Comparison of ENCODE assay signal across 12 cellular contexts in the genomic region with DNA sequence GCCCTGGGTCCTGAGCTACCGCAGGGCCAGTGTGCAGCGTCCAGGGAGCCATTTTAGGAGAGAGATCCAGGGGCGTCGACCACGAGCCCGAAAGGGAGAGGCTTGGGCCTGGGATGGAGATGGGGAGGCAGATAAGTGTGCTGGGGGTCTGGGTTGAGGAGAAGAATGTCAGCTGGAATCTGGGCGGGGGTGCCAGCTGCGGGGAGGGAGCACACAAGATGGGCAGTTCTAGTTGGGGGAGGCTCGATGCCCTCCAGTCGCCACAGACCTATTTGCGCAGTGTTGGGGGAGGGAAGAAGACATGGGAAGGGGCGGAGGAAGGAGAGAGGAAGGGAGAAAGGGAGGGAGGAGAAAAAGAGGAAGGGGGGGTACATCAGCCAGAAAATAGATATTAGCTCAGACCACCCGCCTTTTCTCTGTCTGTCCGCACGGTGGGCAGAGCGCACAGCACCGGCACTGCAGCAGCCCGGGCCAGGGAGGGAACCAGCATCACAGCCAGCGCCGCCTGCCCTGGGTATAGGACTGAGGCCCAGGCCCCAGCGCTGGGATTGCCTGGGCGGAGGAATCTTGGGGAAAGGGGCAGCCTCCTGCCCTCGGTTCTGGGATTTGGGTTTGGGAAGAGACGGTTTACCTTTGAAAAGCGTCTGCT. TPM values are rescaled to one million over a fixed set of nuclear protein-coding genes. Genes with fewer than 3 reads are reported as not detected.
DNase-seq lines count a peak whose midpoint lies in the region; ATAC-seq, FAIRE-seq and TF ChIP-seq lines count a peak whose summit lies in the region.
"Had no signal": no experiment of that assay in that cellular context is flagged by ENCODE, and none has a peak within 500 bp of the region (broad histone marks: within the 10 kb centered on the region; RNA-seq: fewer than 3 reads in every experiment).

No MANE protein-coding gene starts in this region.

- no TSS peak for BruUV-seq in HepG2 (replicated peaks; lab: Mats Ljungman, UMichigan)

- H3K9ac ChIP-seq in HepG2 (ENCODE audit: insufficient read depth, low read depth, low read length): no peak overlapping the region
- no peak overlapping the region for H3K9ac ChIP-seq in Karpas-422 (ENCODE audit: low read length)

- TF ChIP-seq EP300 in HepG2 (IDR thresholded peaks at IDR 0.05; ENCODE audit: low read depth in 2 of 2, low read length in 2 of 2): no peak
- no peak for TF ChIP-seq EP300 in HepG2 (CRISPR knock-in tag; IDR thresholded peaks at IDR 0.05; ENCODE audit: borderline replicate concordance)

- H3K27me3 ChIP-seq in HepG2 (ENCODE audit: control insufficient read depth in 1 of 2, insufficient read depth in 2 of 2, low read length in 2 of 2) (peaks cover 33 to 90% of the 10 kb centered on the region in 2 experiments), right lobe of liver (peaks cover 34 to 88% of the 10 kb centered on the region in 2 donors), uterus (peaks cover 4 to 6% of the 10 kb centered on the region in 2 donors), Karpas-422 (ENCODE audit: low read length) (no peaks in the 10 kb centered on the region)

- H3K36me3 ChIP-seq in HepG2 (replicated peaks in 1 of 2; ENCODE audit: control insufficient read depth in 1 of 2, insufficient read depth in 2 of 2, low read length in 2 of 2) (no peaks in the 10 kb centered on the region), right lobe of liver (no peaks in the 10 kb centered on the region), uterus (no peaks in the 10 kb centered on the region), Karpas-422 (ENCODE audit: insufficient read depth, low read length) (no peaks in the 10 kb centered on the region)
- H3K36me3 ChIP-seq: Peyer's patch had no signal

- TF ChIP-seq CTCF in HepG2 (CRISPR knock-in tag; IDR thresholded peaks at IDR 0.05) (no peak), right lobe of liver (IDR thresholded peaks at IDR 0.05) (no peak), mesothelial cell of epicardium (IDR thresholded peaks at IDR 0.05; ENCODE audit: unreplicated experiment) (no peak), uterus (IDR thresholded peaks at IDR 0.05) (no peak)

- H3K36me3 Mint-ChIP-seq in T-helper 17 cell (ENCODE audit: low read depth) (peaks cover 5% of the 10 kb centered on the region), mesothelial cell of epicardium (no peaks in the 10 kb centered on the region)

- CTCF ChIA-PET in HepG2 (lab: Yijun Ruan, JAX; ENCODE audit: low intra/inter-chr PET ratio, low total read pairs): no interaction called here

- no peak overlapping the region for H2AFZ ChIP-seq in HepG2 (ENCODE audit: low read length)
- no peak overlapping the region for H2AFZ ChIP-seq in Karpas-422 (ENCODE audit: low read length)

- ATAC-seq in HepG2 (peak; percentile 9; the same call in 2 of the 3 replicates), right lobe of liver (no peak), T-helper 17 cell (no peak), GM18870 (IDR thresholded peaks at IDR 0.05; ENCODE audit: unreplicated experiment) (no peak)

- no peaks in the 10 kb centered on the region for H3K9me3 ChIP-seq in HepG2 (ENCODE audit: low read length)
- no peaks in the 10 kb centered on the region for H3K9me3 ChIP-seq in right lobe of liver
- H3K9me3 ChIP-seq in T-helper 17 cell (ENCODE audit: control insufficient read depth, low read length, poor library complexity, severe bottlenecking): peaks cover 8% of the 10 kb centered on the region
- H3K9me3 ChIP-seq in uterus: no peaks in the 10 kb centered on the region
- no peaks in the 10 kb centered on the region for H3K9me3 ChIP-seq in Karpas-422 (ENCODE audit: low read length)

- DNase-seq in HepG2 (ENCODE audit: low spot score) (no peak), right lobe of liver (no peak), T-helper 17 cell (no peak), mesothelial cell of epicardium (ENCODE audit: low spot score in 2 of 2, unreplicated experiment in 2 of 2) (peak in 1 of 2 experiments; percentile 40), uterus (peak in 1 of 2 donors; percentile 64), cardiac septum (ENCODE audit: low spot score) (no peak), Karpas-422 (no peak)
- DNase-seq: NCI-H1436 treated with DMSO at 0.1 percent for 48 hours had no signal

- H3K4me2 ChIP-seq in HepG2 (ENCODE audit: low read depth, low read length) (no peak overlapping the region), Karpas-422 (ENCODE audit: low read depth, low read length, poor library complexity, severe bottlenecking) (no peak overlapping the region)

- H3K4me3 ChIP-seq in HepG2 (replicated peaks in 1 of 3; ENCODE audit: insufficient read depth in 1 of 3, low read depth in 2 of 3, low read length in 3 of 3): no peak overlapping the region
- H3K4me3 ChIP-seq in right lobe of liver: no peak overlapping the region
- peak overlapping the region; percentile 12 to 32 for H3K4me3 ChIP-seq in uterus
- no peak overlapping the region for H3K4me3 ChIP-seq in Karpas-422 (ENCODE audit: low read length)
- H3K4me3 ChIP-seq: Peyer's patch had no signal

- POLR2A ChIA-PET in HepG2 (lab: Yijun Ruan, JAX): no interaction called here

- H3K27ac ChIP-seq in HepG2 (ENCODE audit: extremely low read length, insufficient read depth, low read length) (no peak overlapping the region), right lobe of liver (no peak overlapping the region), uterus (peak overlapping the region; percentile 98 to 99), Karpas-422 (ENCODE audit: low read length) (no peak overlapping the region)
- H3K27ac ChIP-seq: Peyer's patch had no signal

- H3K4me1 Mint-ChIP-seq in T-helper 17 cell (peaks cover 11% of the 10 kb centered on the region), mesothelial cell of epicardium (peaks cover 21% of the 10 kb centered on the region)

- intact Hi-C loops in HepG2 (cut with micrococcal nuclease; ENCODE audit: unreplicated experiment) (no loop called here), right lobe of liver (cut with DNase I) (no loop called here), uterus (cut with DNase I; ENCODE audit: low total_unique reads) (no loop called here), cardiac septum (cut with DNase I) (no loop called here)

- TF ChIP-seq POLR2A in HepG2 (IDR thresholded peaks at IDR 0.05; ENCODE audit: insufficient read depth in 1 of 2, low read depth in 2 of 2, low read length in 2 of 2): no peak
- no peak for TF ChIP-seq POLR2A in right lobe of liver (IDR thresholded peaks at IDR 0.05)
- TF ChIP-seq POLR2A in uterus (IDR thresholded peaks at IDR 0.05): peak in 1 of 2 donors; percentile 11

- in situ Hi-C loops in HepG2 (cut with HindIII; ENCODE audit: extremely low pct_ligation_motif_present, low pct_unique_long_range_greater_than_20kb): loop anchor here (10.0 kb wide), 1 partner anchor 1070 kb away; no protein-coding TSS in a partner anchor

- H4K20me1 ChIP-seq in HepG2 (ENCODE audit: insufficient read depth, low read length): no peaks in the 10 kb centered on the region; the same call in 1 of the 2 replicates
- no peaks in the 10 kb centered on the region for H4K20me1 ChIP-seq in Karpas-422 (ENCODE audit: insufficient read depth, low read depth, low read length)

- no peak for TF ChIP-seq RAD21 in HepG2 (CRISPR knock-in tag; IDR thresholded peaks at IDR 0.05)

- H3K4me1 ChIP-seq in HepG2 (ENCODE audit: insufficient read depth, low read length) (no peaks in the 10 kb centered on the region), right lobe of liver (peaks cover 0 to 8% (median 0%) of the 10 kb centered on the region in 4 donors), uterus (peaks cover 0 to 10% of the 10 kb centered on the region in 2 donors), Karpas-422 (ENCODE audit: low read length) (no peaks in the 10 kb centered on the region)

- peak overlapping the region; percentile 1 for H3K27ac Mint-ChIP-seq in T-helper 17 cell
- H3K27ac Mint-ChIP-seq in mesothelial cell of epicardium: peak overlapping the region; percentile 16

- FAIRE-seq in HepG2 (lab: Jason Lieb, UNC): no peak

- H3K79me2 ChIP-seq in HepG2 (ENCODE audit: insufficient read depth, low read length) (no peaks in the 10 kb centered on the region), Karpas-422 (ENCODE audit: low read length) (no peaks in the 10 kb centered on the region)

- H3K9me2 ChIP-seq in Karpas-422 (replicated peaks; ENCODE audit: insufficient read depth, low read length): no peaks in the 10 kb centered on the region

- H3K4me3 Mint-ChIP-seq in T-helper 17 cell: no peak overlapping the region
- H3K4me3 Mint-ChIP-seq in mesothelial cell of epicardium: peak overlapping the region; percentile 59

- 27% methylated on average over 25 of the region's 25 CpGs for WGBS in HepG2 (ENCODE audit: low lambda C conversion rate)
- WGBS in right lobe of liver (ENCODE audit: insufficient coverage, low coverage, low lambda C conversion rate, missing lambda C conversion rate): 5% methylated on average over 13 of the region's 25 CpGs

- H3K9me3 Mint-ChIP-seq in mesothelial cell of epicardium: no peaks in the 10 kb centered on the region

- peaks cover 80% of the 10 kb centered on the region for H3K27me3 Mint-ChIP-seq in T-helper 17 cell
- peaks cover 90% of the 10 kb centered on the region for H3K27me3 Mint-ChIP-seq in mesothelial cell of epicardium (ENCODE audit: low read depth)

RNA-seq across cellular contexts. Expression of a gene that starts 1.9 kb away (rescaled TPM):
- not detected in 2 replicates for total RNA-seq in HepG2 (2016; rRNA removed; fragmentation: Illumina TruSeq; extraction: Trizol)
- not detected in 2 replicates for total RNA-seq in HepG2 (2016; cell fraction: cytosol; rRNA removed; fragmentation: Illumina TruSeq; extraction: Trizol; ENCODE audit: low read depth)
- not detected in 2 replicates for total RNA-seq in HepG2 (2016; cell fraction: insoluble cytoplasmic fraction; rRNA removed; fragmentation: Illumina TruSeq; extraction: Trizol)
- not detected in 2 replicates for total RNA-seq in HepG2 (2016; cell fraction: membrane; rRNA removed; fragmentation: Illumina TruSeq; extraction: Trizol)
- not detected in 2 replicates for total RNA-seq in HepG2 (2016; cell fraction: nucleus; rRNA removed; fragmentation: Illumina TruSeq; extraction: Trizol)
- polyA plus RNA-seq in HepG2 (2011; rRNA removed): not detected in 2 replicates
- not detected in 2 replicates for polyA plus RNA-seq in HepG2 (2011; cell fraction: cytosol; rRNA removed)
- not detected in 2 replicates for polyA plus RNA-seq in HepG2 (2011; cell fraction: nucleus; rRNA removed)
- not detected in 2 replicates for polyA plus RNA-seq in HepG2 (2012)
- polyA plus RNA-seq in HepG2 (2016; cell fraction: cytosol; fragmentation: Illumina TruSeq; extraction: Trizol; ENCODE audit: low read depth): not detected in 2 replicates
- polyA plus RNA-seq in HepG2 (2016; cell fraction: insoluble cytoplasmic fraction; fragmentation: Illumina TruSeq; extraction: Trizol; ENCODE audit: low read depth): not detected in 2 replicates
- not detected in 2 replicates for polyA plus RNA-seq in HepG2 (2016; cell fraction: membrane; fragmentation: Illumina TruSeq; extraction: Trizol; ENCODE audit: low read depth)
- polyA plus RNA-seq in HepG2 (2016; cell fraction: nucleus; fragmentation: Illumina TruSeq; extraction: Trizol; ENCODE audit: insufficient read depth, low read depth): not detected in 2 replicates
- 0.72 TPM in 1 of 2 replicates, not detected in the other for polyA minus RNA-seq in HepG2 (2011; rRNA and poly(A)+ RNA removed; ENCODE audit: low replicate concordance)
- polyA minus RNA-seq in HepG2 (2011; cell fraction: cytosol; rRNA and poly(A)+ RNA removed): not detected in 2 replicates
- not detected in 2 replicates for polyA minus RNA-seq in HepG2 (2011; cell fraction: nucleus; rRNA and poly(A)+ RNA removed)
- not detected for total RNA-seq in right lobe of liver
- not detected for total RNA-seq in T-helper 17 cell
- 1.9 to 3.0 TPM (median 2.2 TPM) in 3 replicates for total RNA-seq in mesothelial cell of epicardium
- total RNA-seq in uterus: 10 to 100 TPM in 1 of 4 donors, 1 to 10 TPM in 1, under 1 TPM in 1, not detected in 1; 0.88 to 34.6 (median 8.6) TPM
- total RNA-seq in cardiac septum: not detected
- not detected in 2 replicates for total RNA-seq in Karpas-422 (2014; rRNA removed; shearing (Covaris generic); ENCODE audit: low replicate concordance)
- total RNA-seq: mucosa of gallbladder, Peyer's patch had no signal

RNA-seq across cellular contexts. Expression of a gene that starts 5.6 kb away (rescaled TPM):
- total RNA-seq in HepG2 (2016; rRNA removed; fragmentation: Illumina TruSeq; extraction: Trizol) (not detected in 2 replicates), right lobe of liver (not detected), T-helper 17 cell (not detected), mesothelial cell of epicardium (0.27 to 0.40 TPM (median 0.27 TPM) in 3 replicates), uterus (under 1 TPM in 1 of 4 donors, not detected in 3; 0.76 TPM), cardiac septum (not detected)
- not detected in 2 replicates for total RNA-seq in HepG2 (2016; cell fraction: cytosol; rRNA removed; fragmentation: Illumina TruSeq; extraction: Trizol; ENCODE audit: low read depth)
- not detected in 2 replicates for total RNA-seq in HepG2 (2016; cell fraction: insoluble cytoplasmic fraction; rRNA removed; fragmentation: Illumina TruSeq; extraction: Trizol)
- total RNA-seq in HepG2 (2016; cell fraction: membrane; rRNA removed; fragmentation: Illumina TruSeq; extraction: Trizol): not detected in 2 replicates
- not detected in 2 replicates for total RNA-seq in HepG2 (2016; cell fraction: nucleus; rRNA removed; fragmentation: Illumina TruSeq; extraction: Trizol)
- polyA plus RNA-seq in HepG2 (2011; rRNA removed): not detected in 2 replicates
- not detected in 2 replicates for polyA plus RNA-seq in HepG2 (2011; cell fraction: cytosol; rRNA removed)
- not detected in 2 replicates for polyA plus RNA-seq in HepG2 (2011; cell fraction: nucleus; rRNA removed)
- polyA plus RNA-seq in HepG2 (2012): not detected in 2 replicates
- polyA plus RNA-seq in HepG2 (2016; cell fraction: cytosol; fragmentation: Illumina TruSeq; extraction: Trizol; ENCODE audit: low read depth): not detected in 2 replicates
- not detected in 2 replicates for polyA plus RNA-seq in HepG2 (2016; cell fraction: insoluble cytoplasmic fraction; fragmentation: Illumina TruSeq; extraction: Trizol; ENCODE audit: low read depth)
- not detected in 2 replicates for polyA plus RNA-seq in HepG2 (2016; cell fraction: membrane; fragmentation: Illumina TruSeq; extraction: Trizol; ENCODE audit: low read depth)
- polyA plus RNA-seq in HepG2 (2016; cell fraction: nucleus; fragmentation: Illumina TruSeq; extraction: Trizol; ENCODE audit: insufficient read depth, low read depth): not detected in 2 replicates
- polyA minus RNA-seq in HepG2 (2011; rRNA and poly(A)+ RNA removed; ENCODE audit: low replicate concordance): not detected in 2 replicates
- polyA minus RNA-seq in HepG2 (2011; cell fraction: cytosol; rRNA and poly(A)+ RNA removed): not detected in 2 replicates
- not detected in 2 replicates for polyA minus RNA-seq in HepG2 (2011; cell fraction: nucleus; rRNA and poly(A)+ RNA removed)
- total RNA-seq in Karpas-422 (2014; rRNA removed; shearing (Covaris generic); ENCODE audit: low replicate concordance): 1.0 and 1.9 TPM in 2 replicates
- total RNA-seq: mucosa of gallbladder, Peyer's patch had no signal
- polyA plus RNA-seq: esophagus had no signal

RNA-seq across cellular contexts. Expression of a gene that starts 11.4 kb away (rescaled TPM):
- total RNA-seq in HepG2 (2016; rRNA removed; fragmentation: Illumina TruSeq; extraction: Trizol) (not detected in 2 replicates), right lobe of liver (not detected), T-helper 17 cell (not detected), mesothelial cell of epicardium (3.2 to 4.1 TPM (median 3.9 TPM) in 3 replicates), uterus (10 to 100 TPM in 3 of 4 donors, 1 to 10 TPM in 1; 6.8 to 81.0 (median 53.6) TPM), cardiac septum (0.16 TPM)
- total RNA-seq in HepG2 (2016; cell fraction: cytosol; rRNA removed; fragmentation: Illumina TruSeq; extraction: Trizol; ENCODE audit: low read depth): not detected in 2 replicates
- total RNA-seq in HepG2 (2016; cell fraction: insoluble cytoplasmic fraction; rRNA removed; fragmentation: Illumina TruSeq; extraction: Trizol): not detected in 2 replicates
- total RNA-seq in HepG2 (2016; cell fraction: membrane; rRNA removed; fragmentation: Illumina TruSeq; extraction: Trizol): not detected in 2 replicates
- not detected in 2 replicates for total RNA-seq in HepG2 (2016; cell fraction: nucleus; rRNA removed; fragmentation: Illumina TruSeq; extraction: Trizol)
- polyA plus RNA-seq in HepG2 (2011; rRNA removed): not detected in 2 replicates
- polyA plus RNA-seq in HepG2 (2011; cell fraction: cytosol; rRNA removed): not detected in 2 replicates
- not detected in 2 replicates for polyA plus RNA-seq in HepG2 (2011; cell fraction: nucleus; rRNA removed)
- polyA plus RNA-seq in HepG2 (2012): not detected in 2 replicates
- not detected in 2 replicates for polyA plus RNA-seq in HepG2 (2016; cell fraction: cytosol; fragmentation: Illumina TruSeq; extraction: Trizol; ENCODE audit: low read depth)
- polyA plus RNA-seq in HepG2 (2016; cell fraction: insoluble cytoplasmic fraction; fragmentation: Illumina TruSeq; extraction: Trizol; ENCODE audit: low read depth): not detected in 2 replicates
- polyA plus RNA-seq in HepG2 (2016; cell fraction: membrane; fragmentation: Illumina TruSeq; extraction: Trizol; ENCODE audit: low read depth): not detected in 2 replicates
- not detected in 2 replicates for polyA plus RNA-seq in HepG2 (2016; cell fraction: nucleus; fragmentation: Illumina TruSeq; extraction: Trizol; ENCODE audit: insufficient read depth, low read depth)
- not detected in 2 replicates for polyA minus RNA-seq in HepG2 (2011; rRNA and poly(A)+ RNA removed; ENCODE audit: low replicate concordance)
- polyA minus RNA-seq in HepG2 (2011; cell fraction: cytosol; rRNA and poly(A)+ RNA removed): not detected in 2 replicates
- not detected in 2 replicates for polyA minus RNA-seq in HepG2 (2011; cell fraction: nucleus; rRNA and poly(A)+ RNA removed)
- total RNA-seq in Karpas-422 (2014; rRNA removed; shearing (Covaris generic); ENCODE audit: low replicate concordance): not detected in 2 replicates
- total RNA-seq: mucosa of gallbladder, Peyer's patch had no signal

RNA-seq across cellular contexts. Expression of a gene that starts 12.7 kb away (rescaled TPM):
- total RNA-seq in HepG2 (2016; rRNA removed; fragmentation: Illumina TruSeq; extraction: Trizol) (not detected in 2 replicates), right lobe of liver (not detected), T-helper 17 cell (not detected), mesothelial cell of epicardium (0.49 to 0.63 TPM (median 0.56 TPM) in 3 replicates), uterus (1 to 10 TPM in 1 of 4 donors, not detected in 3; 4.9 TPM), cardiac septum (not detected)
- total RNA-seq in HepG2 (2016; cell fraction: cytosol; rRNA removed; fragmentation: Illumina TruSeq; extraction: Trizol; ENCODE audit: low read depth): not detected in 2 replicates
- not detected in 2 replicates for total RNA-seq in HepG2 (2016; cell fraction: insoluble cytoplasmic fraction; rRNA removed; fragmentation: Illumina TruSeq; extraction: Trizol)
- not detected in 2 replicates for total RNA-seq in HepG2 (2016; cell fraction: membrane; rRNA removed; fragmentation: Illumina TruSeq; extraction: Trizol)
- total RNA-seq in HepG2 (2016; cell fraction: nucleus; rRNA removed; fragmentation: Illumina TruSeq; extraction: Trizol): not detected in 2 replicates
- polyA plus RNA-seq in HepG2 (2011; rRNA removed): not detected in 2 replicates
- polyA plus RNA-seq in HepG2 (2011; cell fraction: cytosol; rRNA removed): not detected in 2 replicates
- polyA plus RNA-seq in HepG2 (2011; cell fraction: nucleus; rRNA removed): not detected in 2 replicates
- not detected in 2 replicates for polyA plus RNA-seq in HepG2 (2012)
- polyA plus RNA-seq in HepG2 (2016; cell fraction: cytosol; fragmentation: Illumina TruSeq; extraction: Trizol; ENCODE audit: low read depth): not detected in 2 replicates
- not detected in 2 replicates for polyA plus RNA-seq in HepG2 (2016; cell fraction: insoluble cytoplasmic fraction; fragmentation: Illumina TruSeq; extraction: Trizol; ENCODE audit: low read depth)
- polyA plus RNA-seq in HepG2 (2016; cell fraction: membrane; fragmentation: Illumina TruSeq; extraction: Trizol; ENCODE audit: low read depth): not detected in 2 replicates
- not detected in 2 replicates for polyA plus RNA-seq in HepG2 (2016; cell fraction: nucleus; fragmentation: Illumina TruSeq; extraction: Trizol; ENCODE audit: insufficient read depth, low read depth)
- polyA minus RNA-seq in HepG2 (2011; rRNA and poly(A)+ RNA removed; ENCODE audit: low replicate concordance): not detected in 2 replicates
- polyA minus RNA-seq in HepG2 (2011; cell fraction: cytosol; rRNA and poly(A)+ RNA removed): not detected in 2 replicates
- not detected in 2 replicates for polyA minus RNA-seq in HepG2 (2011; cell fraction: nucleus; rRNA and poly(A)+ RNA removed)
- not detected in 2 replicates for total RNA-seq in Karpas-422 (2014; rRNA removed; shearing (Covaris generic); ENCODE audit: low replicate concordance)
- total RNA-seq: mucosa of gallbladder, Peyer's patch had no signal
- polyA plus RNA-seq: esophagus had no signal

RNA-seq across cellular contexts. Expression of a gene that starts 17.3 kb away (rescaled TPM):
- not detected in 2 replicates for total RNA-seq in HepG2 (2016; rRNA removed; fragmentation: Illumina TruSeq; extraction: Trizol)
- not detected in 2 replicates for total RNA-seq in HepG2 (2016; cell fraction: cytosol; rRNA removed; fragmentation: Illumina TruSeq; extraction: Trizol; ENCODE audit: low read depth)
- total RNA-seq in HepG2 (2016; cell fraction: insoluble cytoplasmic fraction; rRNA removed; fragmentation: Illumina TruSeq; extraction: Trizol): not detected in 2 replicates
- total RNA-seq in HepG2 (2016; cell fraction: membrane; rRNA removed; fragmentation: Illumina TruSeq; extraction: Trizol): not detected in 2 replicates
- total RNA-seq in HepG2 (2016; cell fraction: nucleus; rRNA removed; fragmentation: Illumina TruSeq; extraction: Trizol): not detected in 2 replicates
- not detected in 2 replicates for polyA plus RNA-seq in HepG2 (2011; rRNA removed)
- polyA plus RNA-seq in HepG2 (2011; cell fraction: cytosol; rRNA removed): not detected in 2 replicates
- not detected in 2 replicates for polyA plus RNA-seq in HepG2 (2011; cell fraction: nucleus; rRNA removed)
- polyA plus RNA-seq in HepG2 (2012): not detected in 2 replicates
- not detected in 2 replicates for polyA plus RNA-seq in HepG2 (2016; cell fraction: cytosol; fragmentation: Illumina TruSeq; extraction: Trizol; ENCODE audit: low read depth)
- not detected in 2 replicates for polyA plus RNA-seq in HepG2 (2016; cell fraction: insoluble cytoplasmic fraction; fragmentation: Illumina TruSeq; extraction: Trizol; ENCODE audit: low read depth)
- not detected in 2 replicates for polyA plus RNA-seq in HepG2 (2016; cell fraction: membrane; fragmentation: Illumina TruSeq; extraction: Trizol; ENCODE audit: low read depth)
- not detected in 2 replicates for polyA plus RNA-seq in HepG2 (2016; cell fraction: nucleus; fragmentation: Illumina TruSeq; extraction: Trizol; ENCODE audit: insufficient read depth, low read depth)
- polyA minus RNA-seq in HepG2 (2011; rRNA and poly(A)+ RNA removed; ENCODE audit: low replicate concordance): 0.61 TPM in 1 of 2 replicates, not detected in the other
- polyA minus RNA-seq in HepG2 (2011; cell fraction: cytosol; rRNA and poly(A)+ RNA removed): not detected in 2 replicates
- not detected in 2 replicates for polyA minus RNA-seq in HepG2 (2011; cell fraction: nucleus; rRNA and poly(A)+ RNA removed)
- under 1 TPM in 1 of 6 experiments, not detected in 5; 0.25 TPM for total RNA-seq in right lobe of liver
- total RNA-seq in T-helper 17 cell: not detected
- total RNA-seq in mesothelial cell of epicardium: 0.93 to 1.2 TPM (median 1.1 TPM) in 3 replicates
- 10 to 100 TPM in 3 of 4 donors, 1 to 10 TPM in 1; 3.8 to 78.1 (median 46.4) TPM for total RNA-seq in uterus
- total RNA-seq in cardiac septum: not detected
- not detected in 2 replicates for total RNA-seq in Karpas-422 (2014; rRNA removed; shearing (Covaris generic); ENCODE audit: low replicate concordance)

Comparison
In these comparisons a context has a peak if more than half of its experiments do, and no peak if none do; other contexts are left out.
1. H3K27ac ChIP-seq: peak in uterus (2 of 2); none in HepG2 (single experiment), right lobe of liver (0 of 3) and Karpas-422 (single experiment).
2. H3K4me3 ChIP-seq: peak in uterus (2 of 2); none in HepG2 (0 of 3), right lobe of liver (0 of 3) and Karpas-422 (single experiment).